In the genomic region with DNA sequence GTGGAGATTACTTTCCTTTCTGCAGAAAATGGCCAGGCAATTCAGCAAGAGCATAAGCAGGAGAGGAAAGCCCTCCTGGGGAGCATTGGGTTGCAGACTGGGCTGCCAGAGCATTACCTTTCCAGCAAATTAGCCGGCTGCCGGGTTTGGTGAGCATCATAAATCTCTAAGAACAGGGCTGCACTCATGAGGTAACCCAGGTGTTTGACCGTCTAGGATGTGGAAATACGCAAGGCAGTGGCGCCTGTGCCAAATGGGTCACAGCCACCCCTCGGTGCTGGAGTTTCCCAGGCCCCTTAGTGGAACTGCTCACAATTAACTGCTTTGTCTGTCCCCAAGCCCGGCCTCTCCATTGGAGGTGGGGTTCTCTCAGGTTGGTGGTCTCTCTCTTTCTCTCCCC, we compare ENCODE assay signal across 19 cellular contexts. TPM values are rescaled to one million over a fixed set of nuclear protein-coding genes. Genes with fewer than 3 reads are reported as not detected.
A peak's percentile ranks its signal among the peaks of the same experiment; 100 is the strongest.
DNase-seq lines count a peak whose midpoint lies in the region; ATAC-seq, FAIRE-seq and TF ChIP-seq lines count a peak whose summit lies in the region.
"Had no signal": no experiment of that assay in that cellular context is flagged by ENCODE, and none has a peak within 500 bp of the region (broad histone marks: within the 10 kb centered on the region; RNA-seq: fewer than 3 reads in every experiment).

No MANE protein-coding gene starts in this region.

- no peaks in the 10 kb centered on the region for H3K36me3 ChIP-seq in Karpas-422 (ENCODE audit: insufficient read depth, low read length)
- H3K36me3 ChIP-seq in H1 (ENCODE audit: control insufficient read depth in 2 of 4, insufficient read depth in 4 of 4, low read length in 3 of 4) = no peaks in the 10 kb centered on the region
- no peaks in the 10 kb centered on the region for H3K36me3 ChIP-seq in naive thymus-derived CD4-positive, alpha-beta T cell (ENCODE audit: control insufficient read depth in 2 of 3, insufficient read depth in 3 of 3, low read length in 3 of 3)
- H3K36me3 ChIP-seq: BLaER1 had no signal

- no peak overlapping the region for H2BK15ac ChIP-seq in H1 (ENCODE audit: low read length)

- no peaks in the 10 kb centered on the region for H3K4me1 Mint-ChIP-seq in naive thymus-derived CD8-positive, alpha-beta T cell
- H3K4me1 Mint-ChIP-seq in naive thymus-derived CD4-positive, alpha-beta T cell = no peaks in the 10 kb centered on the region
- H3K4me1 Mint-ChIP-seq: CD4-positive, alpha-beta memory T cell had no signal

- H3K56ac ChIP-seq in H1 (replicated peaks; ENCODE audit: insufficient read length, low read depth, low read length) = no peak overlapping the region

- TF ChIP-seq RAD21 in H1 (IDR thresholded peaks at IDR 0.05 in 1 of 2, conservative IDR thresholded peaks at IDR 0.05 in 1 of 2; ENCODE audit: low read depth in 2 of 2, low read length in 2 of 2) = no peak

- no peak overlapping the region for H4K91ac ChIP-seq in H1 (replicated peaks; ENCODE audit: insufficient read length, low read length)

- peaks cover 0 to 10% (median 4%) of the 10 kb centered on the region in 9 donors for H3K9me3 Mint-ChIP-seq in naive thymus-derived CD8-positive, alpha-beta T cell
- H3K9me3 Mint-ChIP-seq in naive thymus-derived CD4-positive, alpha-beta T cell = peaks cover 0 to 6% (median 3%) of the 10 kb centered on the region in 11 donors

- H2BK20ac ChIP-seq in H1 (ENCODE audit: low read length) = no peak overlapping the region

- TF ChIP-seq POLR2A in H1 (IDR thresholded peaks at IDR 0.05; ENCODE audit: control extremely low read depth in 1 of 2, low read depth in 2 of 2, low read length in 2 of 2) = no peak

- H3K79me2 ChIP-seq in Karpas-422 (ENCODE audit: low read length) = no peaks in the 10 kb centered on the region
- H3K79me2 ChIP-seq in H1 (ENCODE audit: control insufficient read depth in 1 of 2, insufficient read depth in 2 of 2, low read length in 2 of 2) = no peaks in the 10 kb centered on the region

- no peak overlapping the region for H3K18ac ChIP-seq in H1 (ENCODE audit: extremely low read depth, low read length)

- no peaks in the 10 kb centered on the region for H3K9me2 ChIP-seq in Karpas-422 (replicated peaks; ENCODE audit: insufficient read depth, low read length)

- H4K5ac ChIP-seq in H1 (ENCODE audit: insufficient read length, low read depth, low read length) = no peak overlapping the region

- TF ChIP-seq CTCF in H1 (IDR thresholded peaks at IDR 0.05; ENCODE audit: control extremely low read depth in 1 of 3, insufficient read depth in 1 of 3, low read depth in 1 of 3, low read length in 3 of 3) = no peak

- no peak for FAIRE-seq in H1 (lab: Jason Lieb, UNC)
- FAIRE-seq: GM12892, GM18507 had no signal

- H3K27ac ChIP-seq in Karpas-422 (ENCODE audit: low read length) (peak overlapping the region; percentile 86), H1 (ENCODE audit: low read depth, low read length) (no peak overlapping the region; the same call in 1 of the 2 replicates), substantia nigra (ENCODE audit: low read depth, low read length, poor library complexity, severe bottlenecking) (peak overlapping the region; percentile 36)
- no peak overlapping the region for H3K27ac ChIP-seq in naive thymus-derived CD4-positive, alpha-beta T cell (ENCODE audit: low read depth, low read length)
- H3K27ac ChIP-seq: BLaER1, RWPE1 had no signal

- no peak overlapping the region for H3K4me3 Mint-ChIP-seq in naive thymus-derived CD8-positive, alpha-beta T cell
- no peak overlapping the region for H3K4me3 Mint-ChIP-seq in naive thymus-derived CD4-positive, alpha-beta T cell
- H3K4me3 Mint-ChIP-seq: CD4-positive, alpha-beta memory T cell had no signal

- H3K4me3 ChIP-seq in Karpas-422 (ENCODE audit: low read length) (no peak overlapping the region), H1 (ENCODE audit: extremely low read depth in 1 of 4, insufficient read depth in 2 of 4, low read depth in 3 of 4, low read length in 4 of 4) (no peak overlapping the region)
- H3K4me3 ChIP-seq in naive thymus-derived CD4-positive, alpha-beta T cell (ENCODE audit: low read length) = no peak overlapping the region
- H3K4me3 ChIP-seq: BLaER1 had no signal

- POLR2A ChIA-PET in H1 (lab: Charles Lee; ENCODE audit: partially characterized antibody) = no interaction called here
- POLR2A ChIA-PET in naive thymus-derived CD8-positive, alpha-beta T cell (lab: Charles Lee) = no interaction called here
- POLR2A ChIA-PET in naive thymus-derived CD4-positive, alpha-beta T cell (lab: Charles Lee) = no interaction called here

- no peak for ATAC-seq in naive thymus-derived CD8-positive, alpha-beta T cell
- ATAC-seq in naive thymus-derived CD4-positive, alpha-beta T cell = no peak
- ATAC-seq: PC-3 had no signal

- H3K4me1 ChIP-seq in Karpas-422 (ENCODE audit: low read length) (peaks cover 83% of the 10 kb centered on the region), H1 (replicated peaks in 1 of 4; ENCODE audit: control insufficient read depth in 3 of 4, insufficient read depth in 4 of 4, low read length in 3 of 4) (peaks cover 0 to 3% (median 1%) of the 10 kb centered on the region in 4 experiments; a peak in 2 of 7 replicates)
- no peaks in the 10 kb centered on the region for H3K4me1 ChIP-seq in naive thymus-derived CD4-positive, alpha-beta T cell (ENCODE audit: control insufficient read depth in 2 of 2, insufficient read depth in 2 of 2, low read length in 2 of 2)
- H3K4me1 ChIP-seq: BLaER1 had no signal

- CTCF ChIA-PET in H1 (lab: Charles Lee; ENCODE audit: partially characterized antibody) = interaction anchor here (1.6 to 2.1 kb wide), 2 partner anchors 21 to 138 kb away, joined by 6 to 7 read pairs; no protein-coding TSS in a partner anchor
- CTCF ChIA-PET in naive thymus-derived CD4-positive, alpha-beta T cell (lab: Charles Lee) = no interaction called here

- H3K23ac ChIP-seq in H1 (ENCODE audit: insufficient read length) = no peak overlapping the region

- H3K9me3 ChIP-seq in Karpas-422 (ENCODE audit: low read length) = no peaks in the 10 kb centered on the region
- no peaks in the 10 kb centered on the region for H3K9me3 ChIP-seq in H1 (ENCODE audit: insufficient read depth in 2 of 2, low read depth in 1 of 2, low read length in 1 of 2)
- H3K9me3 ChIP-seq in naive thymus-derived CD4-positive, alpha-beta T cell (ENCODE audit: control insufficient read depth in 2 of 3, low read length in 3 of 3) = no peaks in the 10 kb centered on the region
- H3K9me3 ChIP-seq: BLaER1 had no signal

- no peak overlapping the region for H2BK120ac ChIP-seq in H1 (replicated peaks; ENCODE audit: low read depth, low read length)

- H3K4ac ChIP-seq in H1 (replicated peaks; ENCODE audit: insufficient read length, low read depth, low read length) = no peak overlapping the region

- H2AFZ ChIP-seq in Karpas-422 (ENCODE audit: low read length) (0 out of 2 replicates have a peak overlapping the region, but pooled peaks have one; percentile 53), H1 (ENCODE audit: low read length) (0 out of 2 replicates have a peak overlapping the region, but pooled peaks have one; percentile 28)

- H3K9ac ChIP-seq in Karpas-422 (ENCODE audit: low read length) (peak overlapping the region; percentile 55; the same call in 1 of the 2 replicates), H1 (replicated peaks in 1 of 4; ENCODE audit: extremely low read depth in 1 of 4, low read depth in 3 of 4, low read length in 3 of 4) (no peak overlapping the region)
- H3K9ac ChIP-seq: BLaER1 had no signal

- H4K8ac ChIP-seq in H1 (ENCODE audit: extremely low read depth, insufficient read depth, low read length) = peak overlapping the region; percentile 9; the same call in 1 of the 2 replicates

- H3K79me1 ChIP-seq in H1 (ENCODE audit: low read depth, low read length) = no peaks in the 10 kb centered on the region

- intact Hi-C loops in naive thymus-derived CD4-positive, alpha-beta T cell (cut with micrococcal nuclease) = no loop called here

- DNase-seq in Karpas-422 = no peak
- DNase-seq in NCI-H2171 treated with DMSO at 0.1 percent for 48 hours (lab: John Stamatoyannopoulos, UW) = peak; percentile 73
- DNase-seq in H1 (ENCODE audit: low read depth in 1 of 2, low spot score in 2 of 2) = no peak
- peak in 2 of 49 donors; percentile 10 to 21 for DNase-seq in substantia nigra (lab: John Stamatoyannopoulos, UW)
- DNase-seq in naive thymus-derived CD8-positive, alpha-beta T cell = no peak
- DNase-seq in naive thymus-derived CD4-positive, alpha-beta T cell = no peak
- DNase-seq in COLO668 (lab: John Stamatoyannopoulos, UW; ENCODE audit: unreplicated experiment) = no peak
- DNase-seq: Calu3; CD4-positive, alpha-beta memory T cell; DMS53; NCI-H1105 treated with DMSO at 0.1 percent for 48 hours; NCI-H1694 treated with DMSO at 0.1 percent for 48 hours; NCI-H446; PC-3; SIG-M5 had no signal

- H3K14ac ChIP-seq in H1 (ENCODE audit: insufficient read length) = no peak overlapping the region

- no peaks in the 10 kb centered on the region for H4K20me1 ChIP-seq in Karpas-422 (ENCODE audit: insufficient read depth, low read depth, low read length)
- H4K20me1 ChIP-seq in H1 (replicated peaks in 1 of 2; ENCODE audit: control insufficient read depth in 1 of 2, insufficient read depth in 2 of 2, low read length in 2 of 2) = no peaks in the 10 kb centered on the region
- H4K20me1 ChIP-seq: BLaER1 had no signal

- no peak overlapping the region for H2BK5ac ChIP-seq in H1 (ENCODE audit: low read depth, low read length)

- H3K23me2 ChIP-seq in H1 (ENCODE audit: low read depth, low read length) = no peaks in the 10 kb centered on the region

- H3K27me3 ChIP-seq in Karpas-422 (ENCODE audit: low read length) (no peaks in the 10 kb centered on the region), H1 (replicated peaks in 1 of 4; ENCODE audit: control insufficient read depth in 3 of 4, extremely low read depth in 1 of 4, insufficient read depth in 3 of 4, low read length in 3 of 4) (no peaks in the 10 kb centered on the region)
- no peaks in the 10 kb centered on the region for H3K27me3 ChIP-seq in naive thymus-derived CD4-positive, alpha-beta T cell (ENCODE audit: control insufficient read depth in 2 of 2, insufficient read depth in 2 of 2, low read length in 2 of 2)
- H3K27me3 ChIP-seq: BLaER1 had no signal

- no peaks in the 10 kb centered on the region for H3K36me3 Mint-ChIP-seq in naive thymus-derived CD8-positive, alpha-beta T cell
- H3K36me3 Mint-ChIP-seq in naive thymus-derived CD4-positive, alpha-beta T cell = no peaks in the 10 kb centered on the region
- H3K36me3 Mint-ChIP-seq: CD4-positive, alpha-beta memory T cell had no signal

- H2AK5ac ChIP-seq in H1 (ENCODE audit: low read depth, low read length) = no peak overlapping the region

- TF ChIP-seq EP300 in H1 (IDR thresholded peaks at IDR 0.05; ENCODE audit: borderline replicate concordance in 1 of 2, low read depth in 2 of 2, low read length in 2 of 2) = no peak

- H3K27ac Mint-ChIP-seq in naive thymus-derived CD8-positive, alpha-beta T cell = no peak overlapping the region
- H3K27ac Mint-ChIP-seq in naive thymus-derived CD4-positive, alpha-beta T cell = no peak overlapping the region
- H3K27ac Mint-ChIP-seq: CD4-positive, alpha-beta memory T cell had no signal

- WGBS in H1 (ENCODE audit: extremely low coverage in 1 of 2, insufficient coverage in 1 of 2, insufficient read length in 1 of 2, insufficient replicate concordance in 2 of 2, low coverage in 1 of 2, low lambda C conversion rate in 2 of 2, missing lambda C conversion rate in 1 of 2), 2 experiments = 88% methylated on average over 7 of the region's 7 CpGs; no CpG with 5 or more reads in 1 of the 2 experiments

- no peak overlapping the region for H2BK12ac ChIP-seq in H1 (ENCODE audit: low read depth, low read length)

- H3K27me3 Mint-ChIP-seq in naive thymus-derived CD8-positive, alpha-beta T cell = no peaks in the 10 kb centered on the region
- H3K27me3 Mint-ChIP-seq in naive thymus-derived CD4-positive, alpha-beta T cell = no peaks in the 10 kb centered on the region
- H3K27me3 Mint-ChIP-seq: CD4-positive, alpha-beta memory T cell had no signal

- peak overlapping the region; percentile 54 for H3K4me2 ChIP-seq in Karpas-422 (ENCODE audit: low read depth, low read length, poor library complexity, severe bottlenecking)
- no peak overlapping the region for H3K4me2 ChIP-seq in H1 (ENCODE audit: insufficient read depth in 1 of 2, low read depth in 2 of 2, low read length in 2 of 2)
- H3K4me2 ChIP-seq: BLaER1 had no signal

RNA-seq across cellular contexts. Expression of gene PTN, which starts 26.9 kb away (rescaled TPM):
- total RNA-seq in Karpas-422 (2014; rRNA removed; shearing (Covaris generic); ENCODE audit: low replicate concordance) = 0.47 TPM in 1 of 2 replicates, not detected in the other
- 27.8 and 28.6 TPM in 2 replicates for total RNA-seq in H1 (2021; fragmentation: NEBNext Ultra II Directional; extraction: Animal tissue kit (Norgen Biotek cat#: 25700))
- polyA plus RNA-seq in H1 (2011; rRNA removed) = 13.3 and 23.1 TPM in 2 replicates
- 39.0 TPM for polyA plus RNA-seq in H1 (2011; cell fraction: cytosol; rRNA removed)
- polyA plus RNA-seq in H1 (2011; cell fraction: nucleus; rRNA removed) = 18.0 TPM
- polyA plus RNA-seq in H1 (2012, experiment 1 of 2) = 38.8 to 45.7 TPM (median 39.4 TPM) in 4 replicates
- polyA plus RNA-seq in H1 (2012, experiment 2 of 2) = 8.6 TPM
- polyA plus RNA-seq in H1 (2013, experiment 1 of 2) = 76.2 TPM
- polyA plus RNA-seq in H1 (2013, experiment 2 of 2) = 91.4 TPM
- polyA minus RNA-seq in H1 (2011; rRNA and poly(A)+ RNA removed) = 11.2 and 15.1 TPM in 2 replicates
- polyA minus RNA-seq in H1 (2011; cell fraction: cytosol; rRNA and poly(A)+ RNA removed) = 13.0 TPM
- 12.9 TPM for polyA minus RNA-seq in H1 (2011; cell fraction: nucleus; rRNA and poly(A)+ RNA removed)
- not detected for total RNA-seq in naive thymus-derived CD8-positive, alpha-beta T cell
- polyA plus RNA-seq in naive thymus-derived CD8-positive, alpha-beta T cell = not detected
- total RNA-seq in naive thymus-derived CD4-positive, alpha-beta T cell = not detected
- not detected for polyA plus RNA-seq in naive thymus-derived CD4-positive, alpha-beta T cell
- total RNA-seq: CD4-positive, alpha-beta memory T cell had no signal

Comparison
In these comparisons a context has a peak if more than half of its experiments do, and no peak if none do; other contexts are left out.
1. H3K27ac ChIP-seq: peak in Karpas-422 (single experiment) and substantia nigra (single experiment); none in H1 (single experiment) and naive thymus-derived CD4-positive, alpha-beta T cell (single experiment).
2. RNA of gene PTN, which starts 26.9 kb away (total RNA-seq): 27.8 to 28.6 TPM in H1; 0.47 TPM in Karpas-422, not detected in naive thymus-derived CD8-positive, alpha-beta T cell and not detected in naive thymus-derived CD4-positive, alpha-beta T cell; every median in the first group is over 10 times any median in the second.